14 cellular contexts compared by ENCODE assay signal in the genomic region with DNA sequence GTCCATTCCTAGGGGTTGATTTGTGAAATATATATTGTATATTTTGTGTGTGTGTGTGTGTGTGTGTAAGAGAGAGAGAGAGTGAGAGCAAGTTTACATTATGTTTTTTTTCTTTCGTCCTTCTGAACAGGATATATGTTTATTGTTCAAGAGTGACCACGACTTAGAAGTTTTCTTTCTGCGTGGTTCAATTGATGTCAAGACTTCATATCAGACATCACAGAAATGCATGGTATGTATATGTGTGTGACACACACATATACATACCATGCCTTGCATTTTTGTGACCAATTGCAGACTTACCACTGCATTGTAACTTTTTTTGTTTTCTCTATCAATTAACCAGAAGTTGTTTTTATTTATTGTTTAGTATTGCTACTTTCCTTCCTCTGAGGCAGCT. TPM values are rescaled to one million over a fixed set of nuclear protein-coding genes. Genes with fewer than 3 reads are reported as not detected.
DNase-seq lines count a peak whose midpoint lies in the region; ATAC-seq, FAIRE-seq and TF ChIP-seq lines count a peak whose summit lies in the region.
"Had no signal": no experiment of that assay in that cellular context is flagged by ENCODE, and none has a peak within 500 bp of the region (broad histone marks: within the 10 kb centered on the region; RNA-seq: fewer than 3 reads in every experiment).

No MANE protein-coding gene starts in this region.

- no peaks in the 10 kb centered on the region for H3K9me3 ChIP-seq in SK-N-SH
- no peaks in the 10 kb centered on the region for H3K9me3 ChIP-seq in mammary epithelial cell (replicated peaks; ENCODE audit: insufficient read depth, low read length)
- H3K9me3 ChIP-seq in kidney (ENCODE audit: control insufficient read depth in 1 of 2, low read length in 2 of 2): no peaks in the 10 kb centered on the region
- H3K9me3 ChIP-seq in stomach: no peaks in the 10 kb centered on the region
- H3K9me3 ChIP-seq: spleen had no signal

- H3K4me2 ChIP-seq in SK-N-SH (peak overlapping the region; percentile 86), mammary epithelial cell (ENCODE audit: insufficient read depth, low read depth, low read length) (peak overlapping the region; percentile 81)

- ATAC-seq in SK-N-SH treated with all-trans-retinoic acid at 6 μM for 48 hours (no peak), GM21717 (IDR thresholded peaks at IDR 0.05; ENCODE audit: unreplicated experiment) (no peak), HG03139 (IDR thresholded peaks at IDR 0.05; ENCODE audit: unreplicated experiment) (no peak)
- ATAC-seq: activated T-cell treated with anti-CD3 and anti-CD28 coated beads, Interleukin-2, amount 50 U/mL, for 72 hours had no signal

- DNase-seq in SK-N-SH (no peak), mammary epithelial cell (no peak), kidney (no peak), stomach (no peak)
- no peak for DNase-seq in activated CD4-positive, alpha-beta T cell treated with anti-CD3 and anti-CD28 coated beads, Interleukin-2, amount 50 U/mL, for 4 hours
- DNase-seq: activated T-cell treated with anti-CD3 and anti-CD28 coated beads, Interleukin-2, amount 50 U/mL, for 72 hours; aorta; Kasumi-1; NCI-H2171; spleen had no signal

- H3F3A ChIP-seq in SK-N-SH (replicated peaks; ENCODE audit: insufficient read depth): peaks cover 4% of the 10 kb centered on the region

- no peak for TF ChIP-seq POLR2A in stomach (IDR thresholded peaks at IDR 0.05)

- TF ChIP-seq EP300 in SK-N-SH (IDR thresholded peaks at IDR 0.05; ENCODE audit: borderline replicate concordance in 1 of 2, low read depth in 1 of 2, low read length in 1 of 2): no peak
- no peak for TF ChIP-seq EP300 in stomach (IDR thresholded peaks at IDR 0.05)

- TF ChIP-seq CTCF in SK-N-SH (IDR thresholded peaks at IDR 0.05) (no peak), mammary epithelial cell (conservative IDR thresholded peaks at IDR 0.05 in 1 of 2, IDR thresholded peaks at IDR 0.05 in 1 of 2; ENCODE audit: extremely low read depth in 1 of 2, insufficient read depth in 1 of 2, low read depth in 1 of 2, low read length in 2 of 2) (no peak), kidney (IDR thresholded peaks at IDR 0.05; ENCODE audit: borderline replicate concordance, extremely low read depth, insufficient read depth) (no peak), stomach (IDR thresholded peaks at IDR 0.05) (no peak)

- intact Hi-C loops in mammary epithelial cell (cut with micrococcal nuclease): no loop called here
- intact Hi-C loops in kidney (cut with DNase I): no loop called here
- intact Hi-C loops in stomach (cut with DNase I; ENCODE audit: low total_unique reads): no loop called here

- in situ Hi-C loops in mammary epithelial cell (cut with MboI; ENCODE audit: low sequenced_read_pairs in 2 of 2): no loop called here

- dilution Hi-C loops in mammary epithelial cell (cut with HindIII; ENCODE audit: low sequenced_read_pairs): no loop called here

- POLR2A ChIA-PET in SK-N-SH (lab: Yijun Ruan, JAX): no interaction called here

- no peaks in the 10 kb centered on the region for H3K9me2 ChIP-seq in SK-N-SH

- H3K9ac ChIP-seq in SK-N-SH (0 out of 2 replicates have a peak overlapping the region, but pooled peaks have one; percentile 72), mammary epithelial cell (ENCODE audit: insufficient read depth, low read length) (peak overlapping the region; percentile 79), kidney (ENCODE audit: low read length in 2 of 2) (no peak overlapping the region)

- H3K79me2 ChIP-seq in SK-N-SH (ENCODE audit: insufficient read depth) (peaks cover 74% of the 10 kb centered on the region), mammary epithelial cell (ENCODE audit: insufficient read depth, low read length) (peaks cover 91% of the 10 kb centered on the region)

- H4K20me1 ChIP-seq in SK-N-SH (ENCODE audit: insufficient read depth) (peaks cover 16% of the 10 kb centered on the region), mammary epithelial cell (ENCODE audit: insufficient read depth, low read length) (no peaks in the 10 kb centered on the region)

- H2AFZ ChIP-seq in SK-N-SH (ENCODE audit: low read depth) (no peak overlapping the region), mammary epithelial cell (ENCODE audit: low read depth, low read length) (no peak overlapping the region)

- CTCF ChIA-PET in SK-N-SH (lab: Yijun Ruan, JAX): interaction anchor here (1.1 kb wide), 1 partner anchor 65 kb away, joined by 4 read pairs; no protein-coding TSS in a partner anchor
- CTCF ChIA-PET in mammary epithelial cell (lab: Charles Lee; ENCODE audit: low non-redundant PET): no interaction called here

- 93% methylated on average over 3 of the region's 3 CpGs for WGBS in SK-N-SH (ENCODE audit: low lambda C conversion rate)
- WGBS in mammary epithelial cell (ENCODE audit: low coverage, missing lambda C conversion rate): 79% methylated on average over 3 of the region's 3 CpGs
- 44 to 62% (median 54%) methylated on average over 3 of the region's 3 CpGs for WGBS in stomach, 5 donors

- no peaks in the 10 kb centered on the region for H3K27me3 ChIP-seq in SK-N-SH (ENCODE audit: insufficient read depth)
- H3K27me3 ChIP-seq in mammary epithelial cell (ENCODE audit: insufficient read depth, low read length): no peaks in the 10 kb centered on the region
- no peaks in the 10 kb centered on the region for H3K27me3 ChIP-seq in stomach

- H3K36me3 ChIP-seq in SK-N-SH (replicated peaks in 1 of 2; ENCODE audit: control insufficient read depth in 1 of 2, insufficient read depth in 2 of 2, low read length in 1 of 2) (no peaks in the 10 kb centered on the region), mammary epithelial cell (ENCODE audit: insufficient read depth, low read length) (no peaks in the 10 kb centered on the region), kidney (ENCODE audit: control insufficient read depth in 1 of 2, insufficient read depth in 2 of 2, low read length in 2 of 2) (no peaks in the 10 kb centered on the region), stomach (no peaks in the 10 kb centered on the region)
- H3K36me3 ChIP-seq: spleen had no signal

- H3K27ac ChIP-seq in SK-N-SH (ENCODE audit: low read depth in 2 of 2, low read length in 1 of 2) (peak overlapping the region in 1 of 2 experiments; percentile 88; a peak in 1 of 4 replicates), mammary epithelial cell (ENCODE audit: insufficient read depth, low read depth, low read length) (peak overlapping the region; percentile 61), kidney (ENCODE audit: low read depth in 2 of 2, low read length in 2 of 2) (no peak overlapping the region), stomach (no peak overlapping the region)
- H3K27ac ChIP-seq: 22Rv1 had no signal

- BruUV-seq in mammary epithelial cell (replicated peaks; lab: Mats Ljungman, UMichigan): no TSS peak

- no peak for TF ChIP-seq RAD21 in SK-N-SH (IDR thresholded peaks at IDR 0.05; ENCODE audit: low read length)

- H3K4me1 ChIP-seq in SK-N-SH (ENCODE audit: control insufficient read depth in 1 of 2, insufficient read depth in 2 of 2, low read depth in 1 of 2, low read length in 1 of 2) (peaks cover 19 to 32% of the 10 kb centered on the region in 2 experiments), mammary epithelial cell (ENCODE audit: insufficient read depth, low read length) (peaks cover 36% of the 10 kb centered on the region), kidney (ENCODE audit: control insufficient read depth in 1 of 2, insufficient read depth in 1 of 2, low read depth in 1 of 2, low read length in 2 of 2) (peaks cover 5 to 15% of the 10 kb centered on the region in 2 donors), stomach (peaks cover 5 to 73% (median 40%) of the 10 kb centered on the region in 4 donors)

- no peak for FAIRE-seq in kidney (lab: Jason Lieb, UNC)

- H3K4me3 ChIP-seq in SK-N-SH (ENCODE audit: low read depth in 2 of 2, low read length in 1 of 2) (peak overlapping the region in 1 of 2 experiments; percentile 73; a peak in 1 of 4 replicates), mammary epithelial cell (replicated peaks in 1 of 3; ENCODE audit: insufficient read depth in 1 of 3, low read depth in 2 of 3, low read length in 3 of 3) (peak overlapping the region; percentile 16 to 87 (median 85)), kidney (ENCODE audit: low read length in 2 of 2) (peak overlapping the region; percentile 93 to 97), stomach (peak overlapping the region in 3 of 4 donors; percentile 2 to 98 (median 85))

TF ChIP-seq in SK-N-SH, 30 proteins besides CTCF, POLR2A, EP300 and RAD21 (continues in another document):
- no peak for TF ChIP-seq FOXJ3 (CRISPR knock-in tag; IDR thresholded peaks at IDR 0.05)
- TF ChIP-seq SIN3A (IDR thresholded peaks at IDR 0.05; ENCODE audit: borderline replicate concordance, low read depth, low read length): no peak

TF ChIP-seq in SK-N-SH treated with all-trans-retinoic acid at 6 μM for 48 hours, 23 proteins besides CTCF, POLR2A, EP300 and RAD21 (continues in another document):
- TF ChIP-seq PPARA (CRISPR knock-in tag; IDR thresholded peaks at IDR 0.05; ENCODE audit: borderline replicate concordance) (no peak), ZFP30 (CRISPR knock-in tag; IDR thresholded peaks at IDR 0.05) (no peak), ZNF565 (CRISPR knock-in tag; conservative IDR thresholded peaks at IDR 0.05; ENCODE audit: low read depth) (no peak), ZC3H10 (CRISPR knock-in tag; IDR thresholded peaks at IDR 0.05) (no peak), BACH2 (CRISPR knock-in tag; IDR thresholded peaks at IDR 0.05; ENCODE audit: borderline replicate concordance) (no peak), ARNTL (CRISPR knock-in tag; IDR thresholded peaks at IDR 0.05; ENCODE audit: borderline replicate concordance, low read depth) (no peak)
- TF ChIP-seq, protein P1, sequence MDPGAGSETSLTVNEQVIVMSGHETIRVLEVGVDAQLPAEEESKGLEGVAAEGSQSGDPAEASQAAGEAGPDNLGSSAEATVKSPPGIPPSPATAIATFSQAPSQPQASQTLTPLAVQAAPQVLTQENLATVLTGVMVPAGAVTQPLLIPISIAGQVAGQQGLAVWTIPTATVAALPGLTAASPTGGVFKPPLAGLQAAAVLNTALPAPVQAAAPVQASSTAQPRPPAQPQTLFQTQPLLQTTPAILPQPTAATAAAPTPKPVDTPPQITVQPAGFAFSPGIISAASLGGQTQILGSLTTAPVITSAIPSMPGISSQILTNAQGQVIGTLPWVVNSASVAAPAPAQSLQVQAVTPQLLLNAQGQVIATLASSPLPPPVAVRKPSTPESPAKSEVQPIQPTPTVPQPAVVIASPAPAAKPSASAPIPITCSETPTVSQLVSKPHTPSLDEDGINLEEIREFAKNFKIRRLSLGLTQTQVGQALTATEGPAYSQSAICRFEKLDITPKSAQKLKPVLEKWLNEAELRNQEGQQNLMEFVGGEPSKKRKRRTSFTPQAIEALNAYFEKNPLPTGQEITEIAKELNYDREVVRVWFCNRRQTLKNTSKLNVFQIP (CRISPR knock-in tag; IDR thresholded peaks at IDR 0.05; ENCODE audit: borderline replicate concordance, low read depth): no peak

RNA-seq across cellular contexts. Expression of gene RASAL2, which starts 2.5 kb away (rescaled TPM):
- polyA plus RNA-seq in SK-N-SH (2012; rRNA removed) (6.9 and 10.0 TPM in 2 replicates), mammary epithelial cell (34.0 TPM), kidney (ENCODE audit: insufficient read depth, low read depth, low replicate concordance) (2.2 TPM), stomach (1 to 10 TPM; 1.2 to 2.9 (median 2.0) TPM)
- 3.6 and 4.9 TPM in 2 replicates for polyA plus RNA-seq in SK-N-SH (2012; cell fraction: cytosol; rRNA removed)
- 23.4 and 34.0 TPM in 2 replicates for polyA plus RNA-seq in SK-N-SH (2012; cell fraction: nucleus; rRNA removed)
- total RNA-seq in mammary epithelial cell (10 to 100 TPM; 45.3 to 53.7 TPM), kidney (26.5 TPM), stomach (10 to 100 TPM in 4 of 5 donors, 1 to 10 TPM in 1; 9.9 to 47.5 (median 23.1) TPM)
- polyA minus RNA-seq in mammary epithelial cell: 61.1 TPM

Comparison
In these comparisons a context has a peak if more than half of its experiments do, and no peak if none do; other contexts are left out.
1. H3K9ac ChIP-seq: peak in SK-N-SH (single experiment) and mammary epithelial cell (single experiment); none in kidney (0 of 2).